ENCODE assay signal across 26 cellular contexts in genomic region chr4:4766570-4766969, GRCh38.
DNase-seq lines count a peak whose midpoint lies in the region; ATAC-seq and TF ChIP-seq lines count a peak whose summit lies in the region.
"Had no signal": no experiment of that assay in that cellular context is flagged by ENCODE, and none has a peak within 500 bp of the region (broad histone marks: within the 10 kb centered on the region; RNA-seq: fewer than 3 reads in every experiment).

No MANE protein-coding gene starts in this region.

- H2AK5ac ChIP-seq in mesendoderm (ENCODE audit: low read length), result no peak overlapping the region

- no peak overlapping the region for H3K18ac ChIP-seq in mesendoderm (ENCODE audit: low read length)

- in situ Hi-C loops in astrocyte of the spinal cord (cut with HindIII; ENCODE audit: low sequenced_read_pairs), result no loop called here

- no peak overlapping the region for H3K27ac ChIP-seq in mesendoderm (ENCODE audit: low read depth, low read length)

- H3K4ac ChIP-seq in mesendoderm (ENCODE audit: low read depth, low read length), result no peak overlapping the region

- no peak overlapping the region for H3K4me3 ChIP-seq in BE2C (ENCODE audit: low read depth, low read length)
- no peak overlapping the region for H3K4me3 ChIP-seq in astrocyte of the spinal cord (ENCODE audit: low read depth, low read length)
- H3K4me3 ChIP-seq in mesendoderm (ENCODE audit: low read length), result no peak overlapping the region
- H3K4me3 ChIP-seq: MG63 had no signal

- no peak for ATAC-seq in HG03378 (IDR thresholded peaks at IDR 0.05; ENCODE audit: unreplicated experiment)
- ATAC-seq: PC-3 had no signal

- H3K9me3 Mint-ChIP-seq in chondrocyte (ENCODE audit: low read depth), result peaks cover 9% of the 10 kb centered on the region

- peak overlapping the region; percentile 25 for H3K56ac ChIP-seq in mesendoderm (ENCODE audit: low read length)

- no peaks in the 10 kb centered on the region for H3K27me3 ChIP-seq in BE2C
- no peaks in the 10 kb centered on the region for H3K27me3 ChIP-seq in mesendoderm (ENCODE audit: insufficient read depth, low read length, poor library complexity)
- H3K27me3 ChIP-seq: MG63 had no signal

- H3K23ac ChIP-seq in mesendoderm (ENCODE audit: low read length), result no peak overlapping the region

- no peak overlapping the region for H4K8ac ChIP-seq in mesendoderm (ENCODE audit: low read depth, low read length)

- peaks cover 19% of the 10 kb centered on the region for H3K4me1 ChIP-seq in BE2C
- peaks cover 27% of the 10 kb centered on the region for H3K4me1 ChIP-seq in mesendoderm (ENCODE audit: control insufficient read depth, low read depth, low read length)

- H3K36me3 Mint-ChIP-seq in chondrocyte (ENCODE audit: low read depth), result peaks cover 3% of the 10 kb centered on the region

- no peaks in the 10 kb centered on the region for H3K9me3 ChIP-seq in BE2C
- H3K9me3 ChIP-seq: MG63 had no signal

- H4K5ac ChIP-seq in mesendoderm (ENCODE audit: low read length), result no peak overlapping the region

- no peak overlapping the region for H2BK5ac ChIP-seq in mesendoderm (ENCODE audit: low read length)

- H3K36me3 ChIP-seq in BE2C (no peaks in the 10 kb centered on the region), mesendoderm (ENCODE audit: control insufficient read depth, insufficient read depth, low read length) (no peaks in the 10 kb centered on the region)
- H3K36me3 ChIP-seq: MG63 had no signal

- no peak for TF ChIP-seq CTCF in BE2C (IDR thresholded peaks at IDR 0.05; ENCODE audit: low read depth, low read length)
- TF ChIP-seq CTCF in astrocyte of the spinal cord (IDR thresholded peaks at IDR 0.05; ENCODE audit: low read depth, low read length), result no peak
- TF ChIP-seq CTCF in chondrocyte (IDR thresholded peaks at IDR 0.05), result no peak

- H3K27ac Mint-ChIP-seq in chondrocyte (ENCODE audit: unreplicated experiment), result no peak overlapping the region
- H3K27ac Mint-ChIP-seq: CD4-positive, alpha-beta memory T cell had no signal

- no peak overlapping the region for H2BK15ac ChIP-seq in mesendoderm (replicated peaks; ENCODE audit: low read depth)

- no peaks in the 10 kb centered on the region for H3K79me2 ChIP-seq in mesendoderm (ENCODE audit: control insufficient read depth, insufficient read depth, low read length)

- no peaks in the 10 kb centered on the region for H3K79me1 ChIP-seq in mesendoderm (ENCODE audit: low read length)

- H3K27me3 Mint-ChIP-seq in chondrocyte (ENCODE audit: low read depth), result no peaks in the 10 kb centered on the region

- H3K4me3 Mint-ChIP-seq in chondrocyte (ENCODE audit: unreplicated experiment), result no peak overlapping the region
- H3K4me3 Mint-ChIP-seq: CD4-positive, alpha-beta memory T cell had no signal

- no peak overlapping the region for H3K9ac ChIP-seq in mesendoderm (ENCODE audit: low read length)

- DNase-seq in BE2C, result peak; percentile 39
- DNase-seq in HT1080 (ENCODE audit: low read depth), result peak; percentile 31
- peak; percentile 30 for DNase-seq in astrocyte of the spinal cord (ENCODE audit: low read depth, low spot score)
- peak; percentile 59 for DNase-seq in mesendoderm
- DNase-seq in MV-4-11 (lab: John Stamatoyannopoulos, UW), result no peak
- DNase-seq in activated CD4-positive, alpha-beta T cell treated with anti-CD3 and anti-CD28 coated beads, Interleukin-2, amount 50 U/mL, for 4 hours, result no peak
- DNase-seq in chondrocyte (ENCODE audit: low spot score), result no peak
- DNase-seq: 8988T; C1 segment of cervical spinal cord; CD4-positive, alpha-beta memory T cell; COR-L47; DMS53; HCEC 1CT; IMR-90; KG1; MG63; NCI-H1048; NCI-H1417; NCI-H1694; NCI-H2029 treated with DMSO at 0.1 percent for 48 hours; NCI-H446 treated with DMSO at 0.1 percent for 48 hours; NCI-H526; NCI-H82; NK-92 treated with Interleukin-12 subunit alpha and Interleukin-12 subunit beta, amount 100 ng/mL, for 24 hours; PC-3 had no signal

- H2BK120ac ChIP-seq in mesendoderm (ENCODE audit: low read depth, low read length), result no peak overlapping the region

- peaks cover 18% of the 10 kb centered on the region for H3K4me1 Mint-ChIP-seq in chondrocyte (ENCODE audit: low read depth)

- H3K4me2 ChIP-seq in mesendoderm (ENCODE audit: low read length), result no peak overlapping the region

- no CpG with 5 or more reads among the region's 5 CpGs for WGBS in mesendoderm (ENCODE audit: extremely low coverage, insufficient coverage, low lambda C conversion rate)

Comparison
In these comparisons a context has a peak if more than half of its experiments do, and no peak if none do; other contexts are left out.
1. DNase-seq: peak in BE2C (single experiment), HT1080 (single experiment), astrocyte of the spinal cord (single experiment) and mesendoderm (single experiment); none in MV-4-11 (single experiment), activated CD4-positive, alpha-beta T cell treated with anti-CD3 and anti-CD28 coated beads, Interleukin-2, amount 50 U/mL, for 4 hours (0 of 2) and chondrocyte (single experiment).